In the genomic region with DNA sequence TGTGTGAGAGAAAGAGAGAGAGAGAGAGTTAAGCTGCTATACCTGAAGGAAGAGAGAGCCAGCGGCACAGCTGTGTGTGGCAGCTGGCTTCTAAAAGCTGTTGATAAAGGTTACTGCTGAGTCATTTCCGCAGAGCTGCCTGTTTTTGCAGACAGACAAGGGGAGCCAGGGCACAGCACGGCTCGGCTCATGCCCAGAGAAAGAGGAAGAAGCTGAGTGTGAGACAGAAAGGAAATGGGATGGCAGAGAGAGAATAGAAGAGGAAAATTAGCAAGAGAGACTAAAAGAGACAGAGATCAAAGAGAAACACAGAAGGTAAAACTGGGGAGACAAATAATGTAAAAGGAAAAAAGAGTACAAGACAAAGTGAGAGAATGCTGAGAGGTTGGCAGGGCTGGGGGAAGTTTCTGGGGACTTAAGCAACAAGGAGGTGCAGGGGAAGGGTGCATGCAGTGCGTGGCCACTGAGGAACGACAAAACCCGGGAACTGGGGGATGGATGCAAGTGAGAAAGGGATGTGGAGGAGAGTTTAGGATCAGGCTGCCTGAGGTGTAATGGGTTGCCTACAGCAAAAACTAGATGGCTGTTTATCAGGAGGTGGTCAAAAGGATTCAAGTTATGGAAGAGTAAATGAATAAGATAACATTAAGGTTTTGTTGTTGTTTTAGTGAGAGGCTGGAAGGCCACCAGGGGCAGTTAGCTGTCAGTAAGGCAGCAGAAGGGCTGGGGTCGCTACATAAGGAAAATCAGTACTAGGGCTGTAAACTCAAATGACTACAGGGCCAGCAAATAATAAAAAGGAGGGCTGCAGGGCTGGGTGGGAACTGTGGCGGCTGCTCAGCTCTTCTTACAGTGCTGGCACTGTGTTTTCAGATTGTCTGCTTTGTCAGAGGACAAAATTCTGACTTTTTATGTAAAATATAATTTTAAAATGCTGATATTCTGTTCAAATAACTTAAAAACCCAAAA, we compare ENCODE assay signal across 8 cellular contexts. TPM values are rescaled to one million over a fixed set of nuclear protein-coding genes. Genes with fewer than 3 reads are reported as not detected.
DNase-seq lines count a peak whose midpoint lies in the region; ATAC-seq, FAIRE-seq and TF ChIP-seq lines count a peak whose summit lies in the region.

No MANE protein-coding gene starts in this region.

- WGBS in psoas muscle, 3 donors = 4 to 6% (median 5%) methylated on average over 9 of the region's 9 CpGs

- peaks cover 42 to 52% (median 52%) of the 10 kb centered on the region in 3 donors for H3K4me1 Mint-ChIP-seq in T-cell

- peak overlapping the region; percentile 79 to 87 (median 86) for H3K4me3 Mint-ChIP-seq in T-cell

- no peaks in the 10 kb centered on the region for H3K9me3 Mint-ChIP-seq in T-cell

- no peaks in the 10 kb centered on the region for H3K27me3 ChIP-seq in right atrium auricular region
- H3K27me3 ChIP-seq in psoas muscle (ENCODE audit: insufficient read depth in 3 of 3, low read length in 2 of 3) = no peaks in the 10 kb centered on the region

- H3K4me1 ChIP-seq in right atrium auricular region (peaks cover 0 to 46% of the 10 kb centered on the region in 2 donors), psoas muscle (peaks cover 28% of the 10 kb centered on the region)

- H3K9me3 ChIP-seq in right atrium auricular region (no peaks in the 10 kb centered on the region), psoas muscle (no peaks in the 10 kb centered on the region)

- H3K27ac ChIP-seq in right atrium auricular region (peak overlapping the region; percentile 85 to 90), psoas muscle (peak overlapping the region; percentile 98)

- FAIRE-seq in GM12892 (lab: Jason Lieb, UNC) = peak; percentile 88

- intact Hi-C loops in psoas muscle (cut with DNase I) = no loop called here

- H3K4me3 ChIP-seq in right atrium auricular region (peak overlapping the region; percentile 42 to 52), psoas muscle (peak overlapping the region; percentile 88)

- DNase-seq in GM12892 (ENCODE audit: insufficient read length) (peak; percentile 53), NCI-H1436 treated with DMSO at 0.1 percent for 48 hours (lab: John Stamatoyannopoulos, UW) (peak; percentile 57), T-cell (peak; percentile 46 to 88 (median 79)), amygdala (lab: John Stamatoyannopoulos, UW) (peak in 38 of 56 donors; percentile 5 to 62 (median 26)), right atrium auricular region (ENCODE audit: low spot score) (peak; percentile 85), psoas muscle (peak; percentile 78 to 84), GOT3 (lab: John Stamatoyannopoulos, UW) (no peak)

- TF ChIP-seq POLR2A in GM12892 (IDR thresholded peaks at IDR 0.05; ENCODE audit: low read depth, low read length) = peak; percentile 66; the same call in 1 of the 2 replicates

- CTCF ChIA-PET in T-cell (lab: Charles Lee) = interaction anchor here (0.5 to 1.5 kb wide), 6 partner anchors 13 to 314 kb away, joined by 3 to 5 read pairs (median 3); partner anchors contain the start of gene PPP1R11 (in 1 of the 2)

- H3K36me3 ChIP-seq in right atrium auricular region = no peaks in the 10 kb centered on the region
- H3K36me3 ChIP-seq in psoas muscle (ENCODE audit: insufficient read depth in 1 of 2, low read depth in 1 of 2) = no peaks in the 10 kb centered on the region

- peak overlapping the region; percentile 95 for H3K27ac Mint-ChIP-seq in T-cell

- H3K36me3 Mint-ChIP-seq in T-cell = no peaks in the 10 kb centered on the region

- POLR2A ChIA-PET in T-cell (lab: Charles Lee) = interaction anchor here in 1 of 2 donors (0.9 kb wide), 1 partner anchor 20 kb away, joined by 3 read pairs; no protein-coding TSS in a partner anchor

- ATAC-seq in HG02798 (IDR thresholded peaks at IDR 0.05; ENCODE audit: poor library complexity, unreplicated experiment) (peak; percentile 91), T-cell (replicated peaks in 1 of 4) (peak; percentile 92 to 97 (median 96)), psoas muscle (peak; percentile 89 to 93 (median 92))

- H3K27me3 Mint-ChIP-seq in T-cell = no peaks in the 10 kb centered on the region

- no peak for TF ChIP-seq CTCF in right atrium auricular region (IDR thresholded peaks at IDR 0.05)
- no peak for TF ChIP-seq CTCF in psoas muscle (IDR thresholded peaks at IDR 0.05)

RNA-seq across cellular contexts. Expression of gene HLA-A, which starts 22.9 kb away (rescaled TPM):
- polyA plus RNA-seq in GM12892 (2012; ENCODE audit: missing spikeins) = 940 TPM
- total RNA-seq in T-cell = 1,000 to 10,000 TPM; 1,578 to 2,596 (median 2,172) TPM
- total RNA-seq in right atrium auricular region = 100 to 1,000 TPM; 272 to 536 TPM
- 100 to 1,000 TPM in 3 of 4 donors, 10 to 100 TPM in 1; 86.6 to 204 (median 182) TPM for total RNA-seq in psoas muscle
- polyA plus RNA-seq in psoas muscle = 100 to 1,000 TPM in 2 of 3 donors, 10 to 100 TPM in 1; 88.0 to 290 (median 125) TPM
